In genomic region chr2:126979039-126979438, GRCh38 we compare ENCODE assay signal across 19 cellular contexts.
"Had no signal": no experiment of that assay in that cellular context is flagged by ENCODE, and none has a peak within 500 bp of the region (broad histone marks: within the 10 kb centered on the region; RNA-seq: fewer than 3 reads in every experiment).

No MANE protein-coding gene starts in this region.

- DNase-seq: Karpas-422, KG1, MG63, NCI-H1092 treated with DMSO at 0.1 percent for 48 hours, NCI-H1436, NCI-H187, NCI-H2029, NCI-H2081 treated with DMSO at 0.1 percent for 48 hours, NCI-H2171, NCI-H345, NCI-H446 treated with DMSO at 0.1 percent for 48 hours, NCI-H510A treated with DMSO at 0.1 percent for 48 hours, NCI-H69, NCI-H774, Right ventricle myocardium superior, RPMI8226, SIG-M5 had no signal

- H3K27ac ChIP-seq: SJSA1, SK-N-MC had no signal
